ENCODE assay signal across 34 cellular contexts in the genomic region with DNA sequence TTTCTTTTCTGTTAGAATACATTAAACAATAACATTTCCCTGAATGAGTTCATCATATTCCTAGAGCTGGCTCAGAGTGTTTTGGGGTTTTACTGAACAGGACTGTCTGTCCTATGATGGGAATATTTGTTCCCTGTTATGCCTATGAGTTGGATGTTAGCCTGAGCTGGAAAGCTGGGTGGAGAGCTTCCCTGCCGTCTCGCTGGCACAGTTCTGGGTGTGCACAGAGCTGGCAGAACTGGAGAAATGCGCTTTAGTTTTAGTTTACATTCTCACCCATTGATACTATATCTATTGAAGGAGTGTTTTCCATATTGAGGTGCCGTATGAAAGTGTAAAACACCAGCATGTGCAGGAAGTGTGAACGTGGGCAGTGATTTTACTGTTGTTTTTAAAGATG.
"Had no signal": no experiment of that assay in that cellular context is flagged by ENCODE, and none has a peak within 500 bp of the region (broad histone marks: within the 10 kb centered on the region; RNA-seq: fewer than 3 reads in every experiment).

No MANE protein-coding gene starts in this region.

- H3K9me3 ChIP-seq: MG63 had no signal

- H3K36me3 ChIP-seq: MG63 had no signal

- H3K27me3 ChIP-seq: MG63 had no signal

- DNase-seq: Kasumi-1, MG63, MM.1S, MV-4-11, NCI-H1048, NCI-H1092, NCI-H1092 treated with DMSO at 0.1 percent for 48 hours, NCI-H1105, NCI-H1105 treated with DMSO at 0.1 percent for 48 hours, NCI-H1417, NCI-H1417 treated with DMSO at 0.1 percent for 48 hours, NCI-H1436, NCI-H1436 treated with DMSO at 0.1 percent for 48 hours, NCI-H146, NCI-H1694, NCI-H1694 treated with DMSO at 0.1 percent for 48 hours, NCI-H187, NCI-H187 treated with DMSO at 0.1 percent for 48 hours, NCI-H1930, NCI-H2029, NCI-H2029 treated with DMSO at 0.1 percent for 48 hours, NCI-H2081, NCI-H2081 treated with DMSO at 0.1 percent for 48 hours, NCI-H2107, NCI-H2171, NCI-H2171 treated with DMSO at 0.1 percent for 48 hours, NCI-H2227 treated with DMSO at 0.1 percent for 48 hours, NCI-H226, NCI-H345, NCI-H446, NCI-H446 treated with DMSO at 0.1 percent for 48 hours, NCI-H510A, NCI-H510A treated with DMSO at 0.1 percent for 48 hours, NCI-H524 had no signal

- H3K4me3 ChIP-seq: MG63 had no signal
